1 cellular context compared by ENCODE assay signal in the genomic region with DNA sequence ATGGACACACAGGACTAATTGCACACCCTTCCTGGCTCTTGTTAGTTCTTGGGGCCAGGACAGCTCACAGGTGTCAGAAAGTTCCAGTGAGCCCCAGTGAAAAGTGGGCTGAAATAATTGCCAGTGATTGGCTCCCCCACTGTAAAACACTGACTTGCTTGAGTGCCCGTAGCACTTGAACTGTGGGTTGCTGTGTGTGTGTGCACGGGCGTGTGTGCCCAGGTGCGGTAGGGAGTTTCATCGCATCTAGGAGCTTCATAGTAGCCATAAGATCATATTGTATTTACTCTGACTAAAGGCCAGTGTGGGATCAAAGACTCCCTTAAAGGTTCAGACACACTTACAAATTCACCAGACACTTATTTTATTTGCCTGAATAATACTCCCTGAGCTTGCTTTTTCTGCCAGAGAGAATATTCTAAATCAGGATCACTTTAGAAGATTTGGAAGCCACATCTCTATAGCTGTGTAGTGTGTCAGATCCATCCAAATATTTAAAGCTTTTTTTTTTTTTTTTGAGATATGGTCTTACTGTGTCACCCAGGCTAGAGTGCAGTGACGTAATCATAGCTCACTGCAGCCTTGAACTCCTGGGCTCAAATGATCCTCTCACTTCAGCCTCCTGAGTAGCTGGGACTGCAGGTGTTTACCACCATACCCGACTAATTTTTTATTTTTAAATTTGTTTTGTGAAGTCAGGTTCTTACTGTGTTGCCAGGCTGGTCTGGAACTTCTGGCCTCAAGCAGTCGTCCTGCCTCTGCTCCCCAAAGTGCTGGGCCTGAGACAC.
A peak's percentile ranks its signal among the peaks of the same experiment; 100 is the strongest.
TF ChIP-seq lines count a peak whose summit lies in the region.

No MANE protein-coding gene starts in this region.

TF ChIP-seq in HepG2, 621 proteins besides CTCF, POLR2A, EP300 and RAD21 (continued from another document and continues in another):
- TF ChIP-seq, protein P1, sequence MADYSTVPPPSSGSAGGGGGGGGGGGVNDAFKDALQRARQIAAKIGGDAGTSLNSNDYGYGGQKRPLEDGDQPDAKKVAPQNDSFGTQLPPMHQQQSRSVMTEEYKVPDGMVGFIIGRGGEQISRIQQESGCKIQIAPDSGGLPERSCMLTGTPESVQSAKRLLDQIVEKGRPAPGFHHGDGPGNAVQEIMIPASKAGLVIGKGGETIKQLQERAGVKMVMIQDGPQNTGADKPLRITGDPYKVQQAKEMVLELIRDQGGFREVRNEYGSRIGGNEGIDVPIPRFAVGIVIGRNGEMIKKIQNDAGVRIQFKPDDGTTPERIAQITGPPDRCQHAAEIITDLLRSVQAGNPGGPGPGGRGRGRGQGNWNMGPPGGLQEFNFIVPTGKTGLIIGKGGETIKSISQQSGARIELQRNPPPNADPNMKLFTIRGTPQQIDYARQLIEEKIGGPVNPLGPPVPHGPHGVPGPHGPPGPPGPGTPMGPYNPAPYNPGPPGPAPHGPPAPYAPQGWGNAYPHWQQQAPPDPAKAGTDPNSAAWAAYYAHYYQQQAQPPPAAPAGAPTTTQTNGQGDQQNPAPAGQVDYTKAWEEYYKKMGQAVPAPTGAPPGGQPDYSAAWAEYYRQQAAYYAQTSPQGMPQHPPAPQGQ (CRISPR knock-in tag; IDR thresholded peaks at IDR 0.05; ENCODE audit: borderline replicate concordance) = no peak
- TF ChIP-seq, protein P2, sequence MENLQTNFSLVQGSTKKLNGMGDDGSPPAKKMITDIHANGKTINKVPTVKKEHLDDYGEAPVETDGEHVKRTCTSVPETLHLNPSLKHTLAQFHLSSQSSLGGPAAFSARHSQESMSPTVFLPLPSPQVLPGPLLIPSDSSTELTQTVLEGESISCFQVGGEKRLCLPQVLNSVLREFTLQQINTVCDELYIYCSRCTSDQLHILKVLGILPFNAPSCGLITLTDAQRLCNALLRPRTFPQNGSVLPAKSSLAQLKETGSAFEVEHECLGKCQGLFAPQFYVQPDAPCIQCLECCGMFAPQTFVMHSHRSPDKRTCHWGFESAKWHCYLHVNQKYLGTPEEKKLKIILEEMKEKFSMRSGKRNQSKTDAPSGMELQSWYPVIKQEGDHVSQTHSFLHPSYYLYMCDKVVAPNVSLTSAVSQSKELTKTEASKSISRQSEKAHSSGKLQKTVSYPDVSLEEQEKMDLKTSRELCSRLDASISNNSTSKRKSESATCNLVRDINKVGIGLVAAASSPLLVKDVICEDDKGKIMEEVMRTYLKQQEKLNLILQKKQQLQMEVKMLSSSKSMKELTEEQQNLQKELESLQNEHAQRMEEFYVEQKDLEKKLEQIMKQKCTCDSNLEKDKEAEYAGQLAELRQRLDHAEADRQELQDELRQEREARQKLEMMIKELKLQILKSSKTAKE (CRISPR knock-in tag; IDR thresholded peaks at IDR 0.05; ENCODE audit: borderline replicate concordance) = no peak
- no peak for TF ChIP-seq ZNF550 (CRISPR knock-in tag; IDR thresholded peaks at IDR 0.05; ENCODE audit: borderline replicate concordance)
- no peak for TF ChIP-seq GTF3A (CRISPR knock-in tag; conservative IDR thresholded peaks at IDR 0.05)
- no peak for TF ChIP-seq SSRP1 (CRISPR knock-in tag; IDR thresholded peaks at IDR 0.05)
- no peak for TF ChIP-seq TCF7 (IDR thresholded peaks at IDR 0.05; ENCODE audit: low read depth)
- TF ChIP-seq SOX6 (IDR thresholded peaks at IDR 0.05) = no peak
- TF ChIP-seq SOX6 (CRISPR knock-in tag; IDR thresholded peaks at IDR 0.05) = peak; percentile 32; the same call in 1 of the 2 replicates
- TF ChIP-seq ARNT2 (CRISPR knock-in tag; IDR thresholded peaks at IDR 0.05; ENCODE audit: low read depth) = no peak
- TF ChIP-seq ZNF431 (CRISPR knock-in tag; IDR thresholded peaks at IDR 0.05; ENCODE audit: borderline replicate concordance, low read depth) = no peak
- peak; percentile 96 for TF ChIP-seq ZNF460 (CRISPR knock-in tag; IDR thresholded peaks at IDR 0.05; ENCODE audit: borderline replicate concordance)
- TF ChIP-seq ZNF674 (CRISPR knock-in tag; IDR thresholded peaks at IDR 0.05; ENCODE audit: low read depth) = no peak
- peak; percentile 62 for TF ChIP-seq ZBTB38 (CRISPR knock-in tag; IDR thresholded peaks at IDR 0.05)
- TF ChIP-seq ZMYM3 (CRISPR knock-in tag; IDR thresholded peaks at IDR 0.05) = peak; percentile 73
- TF ChIP-seq, protein P3, sequence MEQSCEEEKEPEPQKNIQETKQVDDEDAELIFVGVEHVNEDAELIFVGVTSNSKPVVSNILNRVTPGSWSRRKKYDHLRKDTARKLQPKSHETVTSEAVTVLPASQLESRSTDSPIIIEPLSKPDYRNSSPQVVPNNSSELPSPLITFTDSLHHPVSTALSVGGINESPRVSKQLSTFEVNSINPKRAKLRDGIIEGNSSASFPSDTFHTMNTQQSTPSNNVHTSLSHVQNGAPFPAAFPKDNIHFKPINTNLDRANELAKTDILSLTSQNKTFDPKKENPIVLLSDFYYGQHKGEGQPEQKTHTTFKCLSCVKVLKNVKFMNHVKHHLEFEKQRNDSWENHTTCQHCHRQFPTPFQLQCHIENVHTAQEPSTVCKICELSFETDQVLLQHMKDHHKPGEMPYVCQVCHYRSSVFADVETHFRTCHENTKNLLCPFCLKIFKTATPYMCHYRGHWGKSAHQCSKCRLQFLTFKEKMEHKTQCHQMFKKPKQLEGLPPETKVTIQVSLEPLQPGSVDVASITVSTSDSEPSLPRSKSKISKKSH (CRISPR knock-in tag; IDR thresholded peaks at IDR 0.05; ENCODE audit: borderline replicate concordance) = no peak
- TF ChIP-seq NR2F1 (CRISPR knock-in tag; IDR thresholded peaks at IDR 0.05) = 0 out of 4 replicates have a peak, but pooled peaks of 1 of the 2 experiments have one; percentile 9
- TF ChIP-seq SAP130 (CRISPR knock-in tag; IDR thresholded peaks at IDR 0.05; ENCODE audit: low read depth) = 0 out of 2 replicates have a peak, but pooled peaks have one; percentile 29
- TF ChIP-seq CEBPB (IDR thresholded peaks at IDR 0.05; ENCODE audit: borderline replicate concordance, low read depth, low read length) = 0 out of 2 replicates have a peak, but pooled peaks have one; percentile 28
- no peak for TF ChIP-seq IKZF4 (CRISPR knock-in tag; IDR thresholded peaks at IDR 0.05; ENCODE audit: borderline replicate concordance, low read depth, not compliant biosample characterization)
- TF ChIP-seq, protein P4, sequence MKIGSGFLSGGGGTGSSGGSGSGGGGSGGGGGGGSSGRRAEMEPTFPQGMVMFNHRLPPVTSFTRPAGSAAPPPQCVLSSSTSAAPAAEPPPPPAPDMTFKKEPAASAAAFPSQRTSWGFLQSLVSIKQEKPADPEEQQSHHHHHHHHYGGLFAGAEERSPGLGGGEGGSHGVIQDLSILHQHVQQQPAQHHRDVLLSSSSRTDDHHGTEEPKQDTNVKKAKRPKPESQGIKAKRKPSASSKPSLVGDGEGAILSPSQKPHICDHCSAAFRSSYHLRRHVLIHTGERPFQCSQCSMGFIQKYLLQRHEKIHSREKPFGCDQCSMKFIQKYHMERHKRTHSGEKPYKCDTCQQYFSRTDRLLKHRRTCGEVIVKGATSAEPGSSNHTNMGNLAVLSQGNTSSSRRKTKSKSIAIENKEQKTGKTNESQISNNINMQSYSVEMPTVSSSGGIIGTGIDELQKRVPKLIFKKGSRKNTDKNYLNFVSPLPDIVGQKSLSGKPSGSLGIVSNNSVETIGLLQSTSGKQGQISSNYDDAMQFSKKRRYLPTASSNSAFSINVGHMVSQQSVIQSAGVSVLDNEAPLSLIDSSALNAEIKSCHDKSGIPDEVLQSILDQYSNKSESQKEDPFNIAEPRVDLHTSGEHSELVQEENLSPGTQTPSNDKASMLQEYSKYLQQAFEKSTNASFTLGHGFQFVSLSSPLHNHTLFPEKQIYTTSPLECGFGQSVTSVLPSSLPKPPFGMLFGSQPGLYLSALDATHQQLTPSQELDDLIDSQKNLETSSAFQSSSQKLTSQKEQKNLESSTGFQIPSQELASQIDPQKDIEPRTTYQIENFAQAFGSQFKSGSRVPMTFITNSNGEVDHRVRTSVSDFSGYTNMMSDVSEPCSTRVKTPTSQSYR (CRISPR knock-in tag; IDR thresholded peaks at IDR 0.05; ENCODE audit: borderline replicate concordance) = no peak
- TF ChIP-seq CEBPG (CRISPR knock-in tag; IDR thresholded peaks at IDR 0.05) = peak; percentile 48; the same call in 1 of the 2 replicates
- TF ChIP-seq, protein P5, sequence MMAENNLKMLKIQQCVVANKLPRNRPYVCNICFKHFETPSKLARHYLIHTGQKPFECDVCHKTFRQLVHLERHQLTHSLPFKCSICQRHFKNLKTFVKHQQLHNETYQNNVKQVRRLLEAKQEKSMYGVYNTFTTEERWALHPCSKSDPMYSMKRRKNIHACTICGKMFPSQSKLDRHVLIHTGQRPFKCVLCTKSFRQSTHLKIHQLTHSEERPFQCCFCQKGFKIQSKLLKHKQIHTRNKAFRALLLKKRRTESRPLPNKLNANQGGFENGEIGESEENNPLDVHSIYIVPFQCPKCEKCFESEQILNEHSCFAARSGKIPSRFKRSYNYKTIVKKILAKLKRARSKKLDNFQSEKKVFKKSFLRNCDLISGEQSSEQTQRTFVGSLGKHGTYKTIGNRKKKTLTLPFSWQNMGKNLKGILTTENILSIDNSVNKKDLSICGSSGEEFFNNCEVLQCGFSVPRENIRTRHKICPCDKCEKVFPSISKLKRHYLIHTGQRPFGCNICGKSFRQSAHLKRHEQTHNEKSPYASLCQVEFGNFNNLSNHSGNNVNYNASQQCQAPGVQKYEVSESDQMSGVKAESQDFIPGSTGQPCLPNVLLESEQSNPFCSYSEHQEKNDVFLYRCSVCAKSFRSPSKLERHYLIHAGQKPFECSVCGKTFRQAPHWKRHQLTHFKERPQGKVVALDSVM (CRISPR knock-in tag; IDR thresholded peaks at IDR 0.05) = peak; percentile 85
- TF ChIP-seq, protein P6, sequence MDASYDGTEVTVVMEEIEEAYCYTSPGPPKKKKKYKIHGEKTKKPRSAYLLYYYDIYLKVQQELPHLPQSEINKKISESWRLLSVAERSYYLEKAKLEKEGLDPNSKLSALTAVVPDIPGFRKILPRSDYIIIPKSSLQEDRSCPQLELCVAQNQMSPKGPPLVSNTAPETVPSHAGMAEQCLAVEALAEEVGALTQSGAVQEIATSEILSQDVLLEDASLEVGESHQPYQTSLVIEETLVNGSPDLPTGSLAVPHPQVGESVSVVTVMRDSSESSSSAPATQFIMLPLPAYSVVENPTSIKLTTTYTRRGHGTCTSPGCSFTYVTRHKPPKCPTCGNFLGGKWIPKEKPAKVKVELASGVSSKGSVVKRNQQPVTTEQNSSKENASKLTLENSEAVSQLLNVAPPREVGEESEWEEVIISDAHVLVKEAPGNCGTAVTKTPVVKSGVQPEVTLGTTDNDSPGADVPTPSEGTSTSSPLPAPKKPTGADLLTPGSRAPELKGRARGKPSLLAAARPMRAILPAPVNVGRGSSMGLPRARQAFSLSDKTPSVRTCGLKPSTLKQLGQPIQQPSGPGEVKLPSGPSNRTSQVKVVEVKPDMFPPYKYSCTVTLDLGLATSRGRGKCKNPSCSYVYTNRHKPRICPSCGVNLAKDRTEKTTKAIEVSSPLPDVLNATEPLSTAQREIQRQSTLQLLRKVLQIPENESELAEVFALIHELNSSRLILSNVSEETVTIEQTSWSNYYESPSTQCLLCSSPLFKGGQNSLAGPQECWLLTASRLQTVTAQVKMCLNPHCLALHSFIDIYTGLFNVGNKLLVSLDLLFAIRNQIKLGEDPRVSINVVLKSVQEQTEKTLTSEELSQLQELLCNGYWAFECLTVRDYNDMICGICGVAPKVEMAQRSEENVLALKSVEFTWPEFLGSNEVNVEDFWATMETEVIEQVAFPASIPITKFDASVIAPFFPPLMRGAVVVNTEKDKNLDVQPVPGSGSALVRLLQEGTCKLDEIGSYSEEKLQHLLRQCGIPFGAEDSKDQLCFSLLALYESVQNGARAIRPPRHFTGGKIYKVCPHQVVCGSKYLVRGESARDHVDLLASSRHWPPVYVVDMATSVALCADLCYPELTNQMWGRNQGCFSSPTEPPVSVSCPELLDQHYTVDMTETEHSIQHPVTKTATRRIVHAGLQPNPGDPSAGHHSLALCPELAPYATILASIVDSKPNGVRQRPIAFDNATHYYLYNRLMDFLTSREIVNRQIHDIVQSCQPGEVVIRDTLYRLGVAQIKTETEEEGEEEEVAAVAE (CRISPR knock-in tag; IDR thresholded peaks at IDR 0.05; ENCODE audit: borderline replicate concordance) = no peak
- no peak for TF ChIP-seq PTBP1 (IDR thresholded peaks at IDR 0.05; ENCODE audit: low read depth, low read length, poor library complexity, severe bottlenecking)
- no peak for TF ChIP-seq ZNF136 (CRISPR knock-in tag; IDR thresholded peaks at IDR 0.05; ENCODE audit: low read depth)
- TF ChIP-seq, protein P7, sequence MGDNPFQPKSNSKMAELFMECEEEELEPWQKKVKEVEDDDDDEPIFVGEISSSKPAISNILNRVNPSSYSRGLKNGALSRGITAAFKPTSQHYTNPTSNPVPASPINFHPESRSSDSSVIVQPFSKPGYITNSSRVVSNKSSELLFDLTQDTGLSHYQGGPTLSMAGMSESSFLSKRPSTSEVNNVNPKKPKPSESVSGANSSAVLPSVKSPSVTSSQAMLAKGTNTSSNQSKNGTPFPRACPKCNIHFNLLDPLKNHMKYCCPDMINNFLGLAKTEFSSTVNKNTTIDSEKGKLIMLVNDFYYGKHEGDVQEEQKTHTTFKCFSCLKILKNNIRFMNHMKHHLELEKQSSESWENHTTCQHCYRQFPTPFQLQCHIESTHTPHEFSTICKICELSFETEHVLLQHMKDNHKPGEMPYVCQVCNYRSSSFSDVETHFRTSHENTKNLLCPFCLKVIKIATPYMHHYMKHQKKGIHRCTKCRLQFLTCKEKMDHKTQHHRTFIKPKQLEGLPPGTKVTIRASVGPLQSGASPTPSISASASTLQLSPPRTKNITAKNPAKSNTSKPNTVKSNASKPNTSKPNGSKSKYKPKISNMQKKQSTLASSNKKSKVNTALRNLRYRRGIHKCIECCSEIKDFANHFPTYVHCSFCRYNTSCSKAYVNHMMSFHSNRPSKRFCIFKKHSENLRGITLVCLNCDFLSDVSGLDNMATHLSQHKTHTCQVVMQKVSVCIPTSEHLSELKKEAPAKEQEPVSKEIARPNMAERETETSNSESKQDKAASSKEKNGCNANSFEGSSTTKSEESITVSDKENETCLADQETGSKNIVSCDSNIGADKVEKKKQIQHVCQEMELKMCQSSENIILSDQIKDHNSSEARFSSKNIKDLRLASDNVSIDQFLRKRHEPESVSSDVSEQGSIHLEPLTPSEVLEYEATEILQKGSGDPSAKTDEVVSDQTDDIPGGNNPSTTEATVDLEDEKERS (CRISPR knock-in tag; IDR thresholded peaks at IDR 0.05) = 0 out of 2 replicates have a peak, but pooled peaks have one; percentile 31
- TF ChIP-seq, protein P8, sequence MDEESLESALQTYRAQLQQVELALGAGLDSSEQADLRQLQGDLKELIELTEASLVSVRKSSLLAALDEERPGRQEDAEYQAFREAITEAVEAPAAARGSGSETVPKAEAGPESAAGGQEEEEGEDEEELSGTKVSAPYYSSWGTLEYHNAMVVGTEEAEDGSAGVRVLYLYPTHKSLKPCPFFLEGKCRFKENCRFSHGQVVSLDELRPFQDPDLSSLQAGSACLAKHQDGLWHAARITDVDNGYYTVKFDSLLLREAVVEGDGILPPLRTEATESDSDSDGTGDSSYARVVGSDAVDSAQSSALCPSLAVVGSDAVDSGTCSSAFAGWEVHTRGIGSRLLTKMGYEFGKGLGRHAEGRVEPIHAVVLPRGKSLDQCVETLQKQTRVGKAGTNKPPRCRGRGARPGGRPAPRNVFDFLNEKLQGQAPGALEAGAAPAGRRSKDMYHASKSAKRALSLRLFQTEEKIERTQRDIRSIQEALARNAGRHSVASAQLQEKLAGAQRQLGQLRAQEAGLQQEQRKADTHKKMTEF (CRISPR knock-in tag; IDR thresholded peaks at IDR 0.05) = no peak
- no peak for TF ChIP-seq PLRG1 (conservative IDR thresholded peaks at IDR 0.05)
- no peak for TF ChIP-seq GATA4 (IDR thresholded peaks at IDR 0.05; ENCODE audit: borderline replicate concordance, low read depth)
- TF ChIP-seq TEAD3 (CRISPR knock-in tag; optimal IDR thresholded peaks at IDR 0.05; ENCODE audit: borderline replicate concordance) = peak; percentile 9
- TF ChIP-seq, protein P9, sequence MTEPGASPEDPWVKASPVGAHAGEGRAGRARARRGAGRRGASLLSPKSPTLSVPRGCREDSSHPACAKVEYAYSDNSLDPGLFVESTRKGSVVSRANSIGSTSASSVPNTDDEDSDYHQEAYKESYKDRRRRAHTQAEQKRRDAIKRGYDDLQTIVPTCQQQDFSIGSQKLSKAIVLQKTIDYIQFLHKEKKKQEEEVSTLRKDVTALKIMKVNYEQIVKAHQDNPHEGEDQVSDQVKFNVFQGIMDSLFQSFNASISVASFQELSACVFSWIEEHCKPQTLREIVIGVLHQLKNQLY (CRISPR knock-in tag; IDR thresholded peaks at IDR 0.05) = no peak
